ENCODE assay signal across 11 cellular contexts in the genomic region with DNA sequence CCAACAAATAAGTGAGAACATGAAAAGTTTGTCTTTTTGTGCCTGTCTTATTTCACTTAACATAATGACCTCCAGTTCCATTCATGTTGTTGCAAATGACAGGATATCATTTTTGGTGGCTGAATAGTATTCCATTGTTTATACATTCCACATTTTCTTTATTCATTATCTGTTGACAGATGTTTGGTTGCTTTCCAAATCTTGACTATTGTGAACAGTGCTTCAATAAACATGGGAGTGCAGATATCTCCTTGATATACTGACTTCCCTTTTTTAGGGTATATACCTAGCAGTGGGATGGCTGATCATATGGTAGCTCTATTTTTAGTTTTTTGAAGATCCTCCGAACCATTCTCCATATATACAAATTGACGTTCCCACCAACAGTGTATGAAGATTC. TPM values are rescaled to one million over a fixed set of nuclear protein-coding genes. Genes with fewer than 3 reads are reported as not detected.
"Had no signal": no experiment of that assay in that cellular context is flagged by ENCODE, and none has a peak within 500 bp of the region (broad histone marks: within the 10 kb centered on the region; RNA-seq: fewer than 3 reads in every experiment).

No MANE protein-coding gene starts in this region.

- H3K4me1 ChIP-seq: HAP-1 had no signal

- DNase-seq: GM23248, GOT3, H7, H9, HCEC 1CT, HFFc6 had no signal

- H3K36me3 ChIP-seq: HAP-1 had no signal

- FAIRE-seq: H1, H54 had no signal

- H3K4me2 ChIP-seq: GM23338 had no signal

- H3K9ac ChIP-seq: GM23248 had no signal

- H3K4me3 Mint-ChIP-seq: GM23338, H9, HFFc6 had no signal

- H3K4me3 ChIP-seq: GM23248, GM23338, HAP-1 had no signal

- H3K9me3 ChIP-seq: HAP-1 had no signal

- H3K27ac Mint-ChIP-seq: GM23338, H9, HFFc6 had no signal

- H3K4me1 Mint-ChIP-seq: GM23338, H9 had no signal

- ATAC-seq: GM23338, HCT116 had no signal

- H2AFZ ChIP-seq: GM23248, GM23338 had no signal

- H3K27ac ChIP-seq: GM23248 had no signal

RNA-seq across cellular contexts. Expression of a gene that starts 19.1 kb away (rescaled TPM):
- total RNA-seq: GM23248, GM23338, H1, H7, H9, HFFc6 had no signal
- polyA plus RNA-seq: GM23248, GM23338, H1 had no signal
